In genomic region chr5:76367623-76368366, GRCh38 we compare ENCODE assay signal across 12 cellular contexts. TPM values are rescaled to one million over a fixed set of nuclear protein-coding genes. Genes with fewer than 3 reads are reported as not detected.
DNase-seq lines count a peak whose midpoint lies in the region; ATAC-seq, FAIRE-seq and TF ChIP-seq lines count a peak whose summit lies in the region.
"Had no signal": no experiment of that assay in that cellular context is flagged by ENCODE, and none has a peak within 500 bp of the region (broad histone marks: within the 10 kb centered on the region; RNA-seq: fewer than 3 reads in every experiment).

No MANE protein-coding gene starts in this region.

- no peak for TF ChIP-seq CTCF in coronary artery (IDR thresholded peaks at IDR 0.05)

- H3K9me3 Mint-ChIP-seq in activated CD4-positive, alpha-beta T cell treated with anti-CD3 and anti-CD28 coated beads for 36 hours (ENCODE audit: low read depth) = no peaks in the 10 kb centered on the region
- peaks cover 3% of the 10 kb centered on the region for H3K9me3 Mint-ChIP-seq in activated CD4-positive, alpha-beta T cell treated with anti-CD3 and anti-CD28 coated beads, Interleukin-2, amount 10 ng/mL, durations not matched to agents 7 days and 5 days
- H3K9me3 Mint-ChIP-seq in activated naive CD8-positive, alpha-beta T cell (ENCODE audit: low read depth) = no peaks in the 10 kb centered on the region
- H3K9me3 Mint-ChIP-seq: nephron progenitor cell had no signal

- H3K4me3 Mint-ChIP-seq in activated CD4-positive, alpha-beta T cell treated with anti-CD3 and anti-CD28 coated beads for 36 hours = no peak overlapping the region
- H3K4me3 Mint-ChIP-seq in activated CD4-positive, alpha-beta T cell treated with anti-CD3 and anti-CD28 coated beads, Interleukin-2, amount 10 ng/mL, durations not matched to agents 7 days and 5 days = no peak overlapping the region
- no peak overlapping the region for H3K4me3 Mint-ChIP-seq in activated naive CD8-positive, alpha-beta T cell
- H3K4me3 Mint-ChIP-seq: nephron progenitor cell had no signal

- peaks cover 32% of the 10 kb centered on the region for H3K4me1 Mint-ChIP-seq in activated CD4-positive, alpha-beta T cell treated with anti-CD3 and anti-CD28 coated beads for 36 hours
- peaks cover 14% of the 10 kb centered on the region for H3K4me1 Mint-ChIP-seq in activated CD4-positive, alpha-beta T cell treated with anti-CD3 and anti-CD28 coated beads, Interleukin-2, amount 10 ng/mL, durations not matched to agents 7 days and 5 days
- peaks cover 18% of the 10 kb centered on the region for H3K4me1 Mint-ChIP-seq in activated naive CD8-positive, alpha-beta T cell (ENCODE audit: low read depth)

- no peak overlapping the region for H3K27ac ChIP-seq in coronary artery

- intact Hi-C loops in activated CD4-positive, alpha-beta T cell treated with anti-CD3 and anti-CD28 coated beads for 36 hours (cut with DNase I, micrococcal nuclease) = loop anchor here (1.0 kb wide), 2 partner anchors 35 to 98 kb away; no protein-coding TSS in a partner anchor

- FAIRE-seq in urothelium cell line (lab: Jason Lieb, UNC) = no peak

- ATAC-seq in activated CD4-positive, alpha-beta T cell treated with anti-CD3 and anti-CD28 coated beads for 36 hours = peak; percentile 97
- peak; percentile 52 for ATAC-seq in HG03280 (IDR thresholded peaks at IDR 0.05; ENCODE audit: unreplicated experiment)

- peak; percentile 57 for DNase-seq in activated CD4-positive, alpha-beta T cell treated with anti-CD3 and anti-CD28 coated beads for 36 hours
- DNase-seq in activated CD4-positive, alpha-beta T cell treated with anti-CD3 and anti-CD28 coated beads, Interleukin-2, amount 10 ng/mL, durations not matched to agents 7 days and 5 days = no peak
- peak; percentile 57 for DNase-seq in stimulated activated CD4-positive, alpha-beta T cell treated with anti-CD3 and anti-CD28 coated beads, Interleukin-1b, Interleukin-23, amount 100 ng/mL, for 48 hours
- DNase-seq in urothelium cell line (ENCODE audit: low spot score) (no peak), coronary artery (ENCODE audit: low spot score) (no peak), SKM-1 (lab: John Stamatoyannopoulos, UW; ENCODE audit: unreplicated experiment) (no peak)
- DNase-seq: glutamatergic neuron, NCI-H1694 treated with DMSO at 0.1 percent for 48 hours, nephron progenitor cell, SK-N-SH had no signal

- H3K36me3 Mint-ChIP-seq in activated CD4-positive, alpha-beta T cell treated with anti-CD3 and anti-CD28 coated beads for 36 hours (ENCODE audit: low read depth) = no peaks in the 10 kb centered on the region
- no peaks in the 10 kb centered on the region for H3K36me3 Mint-ChIP-seq in activated CD4-positive, alpha-beta T cell treated with anti-CD3 and anti-CD28 coated beads, Interleukin-2, amount 10 ng/mL, durations not matched to agents 7 days and 5 days (ENCODE audit: low read depth)
- H3K36me3 Mint-ChIP-seq in activated naive CD8-positive, alpha-beta T cell = no peaks in the 10 kb centered on the region

- H3K27me3 Mint-ChIP-seq in activated CD4-positive, alpha-beta T cell treated with anti-CD3 and anti-CD28 coated beads for 36 hours = no peaks in the 10 kb centered on the region
- no peaks in the 10 kb centered on the region for H3K27me3 Mint-ChIP-seq in activated CD4-positive, alpha-beta T cell treated with anti-CD3 and anti-CD28 coated beads, Interleukin-2, amount 10 ng/mL, durations not matched to agents 7 days and 5 days
- H3K27me3 Mint-ChIP-seq in activated naive CD8-positive, alpha-beta T cell = no peaks in the 10 kb centered on the region

- CTCF ChIA-PET in activated CD4-positive, alpha-beta T cell treated with anti-CD3 and anti-CD28 coated beads for 36 hours (lab: Charles Lee) = interaction anchor here (1.5 kb wide), 1 partner anchor 14 kb away, joined by 5 read pairs; no protein-coding TSS in a partner anchor
- CTCF ChIA-PET in activated CD4-positive, alpha-beta T cell treated with anti-CD3 and anti-CD28 coated beads, Interleukin-2, amount 10 ng/mL, durations not matched to agents 7 days and 5 days (lab: Charles Lee) = interaction anchor here (0.7 to 1.2 kb wide), 2 partner anchors 22 to 35 kb away, joined by 3 read pairs; partner anchors contain the start of gene IQGAP2

- peak overlapping the region; percentile 85 for H3K27ac Mint-ChIP-seq in activated CD4-positive, alpha-beta T cell treated with anti-CD3 and anti-CD28 coated beads for 36 hours
- H3K27ac Mint-ChIP-seq in activated CD4-positive, alpha-beta T cell treated with anti-CD3 and anti-CD28 coated beads, Interleukin-2, amount 10 ng/mL, durations not matched to agents 7 days and 5 days = no peak overlapping the region
- H3K27ac Mint-ChIP-seq in activated naive CD8-positive, alpha-beta T cell = peak overlapping the region; percentile 78
- H3K27ac Mint-ChIP-seq: nephron progenitor cell had no signal

- no peak overlapping the region for H3K4me3 ChIP-seq in coronary artery

- POLR2A ChIA-PET in activated CD4-positive, alpha-beta T cell treated with anti-CD3 and anti-CD28 coated beads for 36 hours (lab: Charles Lee) = interaction anchor here (1.0 kb wide), 1 partner anchor 214 kb away, joined by 7 read pairs; no protein-coding TSS in a partner anchor
- POLR2A ChIA-PET in activated CD4-positive, alpha-beta T cell treated with anti-CD3 and anti-CD28 coated beads, Interleukin-2, amount 10 ng/mL, durations not matched to agents 7 days and 5 days (lab: Charles Lee) = no interaction called here

RNA-seq across cellular contexts. Expression of gene IQGAP2, which starts 35.3 kb away (rescaled TPM):
- 10 to 100 TPM; 62.7 to 82.7 TPM for total RNA-seq in activated CD4-positive, alpha-beta T cell treated with anti-CD3 and anti-CD28 coated beads for 36 hours
- 100 to 1,000 TPM in 1 of 2 experiments, 10 to 100 TPM in 1; 90.5 to 117 TPM for total RNA-seq in activated CD4-positive, alpha-beta T cell treated with anti-CD3 and anti-CD28 coated beads, Interleukin-2, amount 10 ng/mL, durations not matched to agents 7 days and 5 days

Comparison
In these comparisons a context has a peak if more than half of its experiments do, and no peak if none do; other contexts are left out.
1. DNase-seq: peak in activated CD4-positive, alpha-beta T cell treated with anti-CD3 and anti-CD28 coated beads for 36 hours (single experiment) and stimulated activated CD4-positive, alpha-beta T cell treated with anti-CD3 and anti-CD28 coated beads, Interleukin-1b, Interleukin-23, amount 100 ng/mL, for 48 hours (single experiment); none in activated CD4-positive, alpha-beta T cell treated with anti-CD3 and anti-CD28 coated beads, Interleukin-2, amount 10 ng/mL, durations not matched to agents 7 days and 5 days (single experiment), urothelium cell line (single experiment), coronary artery (single experiment) and SKM-1 (single experiment).